24 cellular contexts compared by ENCODE assay signal in genomic region chr5:95899848-95900247, GRCh38.
A peak's percentile ranks its signal among the peaks of the same experiment; 100 is the strongest.
DNase-seq lines count a peak whose midpoint lies in the region; ATAC-seq, FAIRE-seq and TF ChIP-seq lines count a peak whose summit lies in the region.
"Had no signal": no experiment of that assay in that cellular context is flagged by ENCODE, and none has a peak within 500 bp of the region (broad histone marks: within the 10 kb centered on the region; RNA-seq: fewer than 3 reads in every experiment).

No MANE protein-coding gene starts in this region.

- no peak overlapping the region for H3K4me2 ChIP-seq in K562 (ENCODE audit: insufficient read depth, low read length)
- H3K4me2 ChIP-seq: BLaER1 had no signal

- FAIRE-seq in K562 (lab: Jason Lieb, UNC) (peak; percentile 35), frontal cortex (lab: Jason Lieb, UNC) (no peak)

- POLR2A ChIA-PET in MCF 10A (lab: Yijun Ruan, JAX) = interaction anchor here (0.9 to 3.5 kb wide), 2 partner anchors 59 to 437 kb away, joined by 3 to 14 read pairs; no protein-coding TSS in a partner anchor
- POLR2A ChIA-PET in K562 (lab: Yijun Ruan, JAX) = interaction anchor here (1.4 kb wide), 2 partner anchors 9 to 36 kb away, joined by 3 to 4 read pairs; no protein-coding TSS in a partner anchor

- no peak for TF ChIP-seq EP300 in K562 (IDR thresholded peaks at IDR 0.05; ENCODE audit: low read length)

- no peaks in the 10 kb centered on the region for H3K4me1 ChIP-seq in breast epithelium
- H3K4me1 ChIP-seq in K562 (replicated peaks in 1 of 2; ENCODE audit: control insufficient read depth in 2 of 2, insufficient read depth in 2 of 2, low read length in 2 of 2) = no peaks in the 10 kb centered on the region; a peak in 1 of 5 replicates
- H3K4me1 ChIP-seq: BLaER1, vagina had no signal

- H2AFZ ChIP-seq in K562 (ENCODE audit: low read depth, low read length) = no peak overlapping the region

- WGBS in K562 (ENCODE audit: insufficient coverage, low coverage, missing lambda C conversion rate) = 68% methylated on average over 2 of the region's 3 CpGs

- H3K27me3 ChIP-seq in breast epithelium = no peaks in the 10 kb centered on the region
- no peaks in the 10 kb centered on the region for H3K27me3 ChIP-seq in K562 (ENCODE audit: control insufficient read depth in 2 of 2, insufficient read depth in 2 of 2, low read length in 2 of 2)
- H3K27me3 ChIP-seq: ascending aorta, BLaER1, foreskin keratinocyte, vagina had no signal

- in situ Hi-C loops in K562 (cut with MboI) = no loop called here

- no peaks in the 10 kb centered on the region for H4K20me1 ChIP-seq in K562 (replicated peaks; ENCODE audit: control insufficient read depth, insufficient read depth, low read length)
- H4K20me1 ChIP-seq: BLaER1 had no signal

- H3K36me3 ChIP-seq in breast epithelium (no peaks in the 10 kb centered on the region), K562 (ENCODE audit: control insufficient read depth, insufficient read depth, low read length) (peaks cover 19% of the 10 kb centered on the region)
- H3K36me3 ChIP-seq: BLaER1 had no signal

- H3K4me3 ChIP-seq in breast epithelium = no peak overlapping the region
- no peak overlapping the region for H3K4me3 ChIP-seq in K562
- H3K4me3 ChIP-seq: ascending aorta, BLaER1, lower lobe of right lung, vagina had no signal

- no peak overlapping the region for H3K9ac ChIP-seq in K562 (ENCODE audit: insufficient read depth in 1 of 2, low read depth in 2 of 2, low read length in 2 of 2)
- H3K9ac ChIP-seq: BLaER1 had no signal

- CTCF ChIA-PET in MCF 10A (lab: Yijun Ruan, JAX) = interaction anchor here (0.7 to 1.1 kb wide), 3 partner anchors 54 to 347 kb away, joined by 3 to 4 read pairs (median 3); no protein-coding TSS in a partner anchor
- CTCF ChIA-PET in K562 (lab: Yijun Ruan, JAX; ENCODE audit: low intra/inter-chr PET ratio) = no interaction called here

- no peaks in the 10 kb centered on the region for H3K27me3 Mint-ChIP-seq in MCF 10A (ENCODE audit: insufficient read depth, unreplicated experiment)
- H3K27me3 Mint-ChIP-seq: activated B cell treated with CpG ODN at 0.5 μM for 24 hours had no signal

- TF ChIP-seq CTCF in MCF 10A (IDR thresholded peaks at IDR 0.05; ENCODE audit: unreplicated experiment) = no peak
- TF ChIP-seq CTCF in breast epithelium (IDR thresholded peaks at IDR 0.05) = no peak
- TF ChIP-seq CTCF in K562 (IDR thresholded peaks at IDR 0.05 in 2 of 3, conservative IDR thresholded peaks at IDR 0.05 in 1 of 3; ENCODE audit: insufficient read depth in 2 of 3, low read depth in 1 of 3, low read length in 3 of 3) = no peak

- no peak for TF ChIP-seq POLR2A in breast epithelium (IDR thresholded peaks at IDR 0.05)
- no peak for TF ChIP-seq POLR2A in K562 (conservative IDR thresholded peaks at IDR 0.05)

- no peak for TF ChIP-seq RAD21 in K562 (CRISPR knock-in tag; conservative IDR thresholded peaks at IDR 0.05 in 1 of 2, IDR thresholded peaks at IDR 0.05 in 1 of 2)

- peak overlapping the region; percentile 59 for H3K27ac Mint-ChIP-seq in MCF 10A (ENCODE audit: low read depth, unreplicated experiment)
- H3K27ac Mint-ChIP-seq: activated B cell treated with CpG ODN at 0.5 μM for 24 hours; activated T-helper 2 cell treated with anti-CD3 and anti-CD28 coated beads, Interferon-gamma antibody, Interleukin-2, Interleukin-4, amounts not matched to agents 10 μg/mL and 5 μg/mL and 100 μg/mL, durations not matched to agents 14 hours and 24 hours and 36 hours had no signal

- BruUV-seq in MCF 10A (replicated peaks; lab: Mats Ljungman, UMichigan) (no TSS peak), K562 (replicated peaks; lab: Mats Ljungman, UMichigan) (no TSS peak)

- H3K27ac ChIP-seq in breast epithelium (no peak overlapping the region), K562 (ENCODE audit: extremely low read depth, low read depth, low read length) (no peak overlapping the region), temporal lobe (ENCODE audit: low read depth, low read length) (peak overlapping the region; percentile 73)
- H3K27ac ChIP-seq: BLaER1, foreskin keratinocyte, lower lobe of right lung, vagina had no signal

- H3K36me3 Mint-ChIP-seq in MCF 10A (ENCODE audit: insufficient read depth, unreplicated experiment) = peaks cover 94% of the 10 kb centered on the region

- no peaks in the 10 kb centered on the region for H3K79me2 ChIP-seq in K562 (ENCODE audit: control insufficient read depth, insufficient read depth, low read length)

- ATAC-seq in K562 (peak; percentile 37; the same call in 1 of the 3 replicates), left ventricle myocardium superior (peak; percentile 68)
- ATAC-seq: activated naive CD4-positive, alpha-beta T cell treated with anti-CD3 and anti-CD28 coated beads, Interleukin-2, amount 50 U/mL, for 72 hours; foreskin keratinocyte had no signal

- H3K4me1 Mint-ChIP-seq in MCF 10A (ENCODE audit: insufficient read depth, unreplicated experiment) = peaks cover 26% of the 10 kb centered on the region
- H3K4me1 Mint-ChIP-seq: activated B cell treated with CpG ODN at 0.5 μM for 24 hours had no signal

- intact Hi-C loops in MCF 10A (cut with micrococcal nuclease) = loop anchor here (10.0 kb wide), 1 partner anchor 55 kb away; no protein-coding TSS in a partner anchor
- intact Hi-C loops in breast epithelium (cut with DNase I; ENCODE audit: low total_unique reads) = no loop called here
- intact Hi-C loops in K562 (cut with micrococcal nuclease) = no loop called here
- intact Hi-C loops in left ventricle myocardium superior (cut with micrococcal nuclease) = loop anchor here (10.0 kb wide), 1 partner anchor 55 kb away; no protein-coding TSS in a partner anchor

- H3K9me3 ChIP-seq in breast epithelium (no peaks in the 10 kb centered on the region), K562 (replicated peaks; ENCODE audit: control insufficient read depth, insufficient read depth, low read depth, low read length) (no peaks in the 10 kb centered on the region)
- H3K9me3 ChIP-seq: ascending aorta, BLaER1, lower lobe of right lung, vagina had no signal

- H3K9me1 ChIP-seq in K562 (ENCODE audit: control insufficient read depth, insufficient read depth, low read length) = no peaks in the 10 kb centered on the region

- H3K4me3 Mint-ChIP-seq in MCF 10A (ENCODE audit: unreplicated experiment) = no peak overlapping the region
- H3K4me3 Mint-ChIP-seq: activated B cell treated with CpG ODN at 0.5 μM for 24 hours, neural crest cell had no signal

- H3K9me3 Mint-ChIP-seq in MCF 10A (ENCODE audit: unreplicated experiment) = peaks cover 7% of the 10 kb centered on the region
- H3K9me3 Mint-ChIP-seq: activated B cell treated with CpG ODN at 0.5 μM for 24 hours; activated naive CD4-positive, alpha-beta T cell treated with anti-CD3 and anti-CD28 coated beads, Interleukin-2, amount 50 U/mL, for 72 hours; activated T-helper 2 cell treated with anti-CD3 and anti-CD28 coated beads, Interferon-gamma antibody, Interleukin-2, Interleukin-4, amounts not matched to agents 10 μg/mL and 5 μg/mL and 100 μg/mL, durations not matched to agents 14 hours and 24 hours and 36 hours had no signal

- DNase-seq in MCF 10A (ENCODE audit: unreplicated experiment) (no peak), breast epithelium (ENCODE audit: low spot score in 2 of 2) (no peak), K562 (ENCODE audit: extremely low read depth in 1 of 4, low spot score in 3 of 4) (no peak), left ventricle myocardium superior (no peak), NCI-H345 (lab: John Stamatoyannopoulos, UW) (no peak), DMS79 (lab: John Stamatoyannopoulos, UW) (no peak), frontal cortex (ENCODE audit: low spot score in 2 of 2) (no peak)
- DNase-seq: activated B cell treated with CpG ODN at 0.5 μM for 24 hours; activated CD4-positive, alpha-beta T cell treated with anti-CD3 and anti-CD28 coated beads, Interleukin-2, amount 50 U/mL, for 48 hours; activated CD8-positive, alpha-beta memory T cell treated with anti-CD3 and anti-CD28 coated beads, Interleukin-2, amount 50 U/mL, for 4 hours; Calu3; effector CD4-positive, alpha-beta T cell; foreskin keratinocyte; islet precursor cell; lower lobe of right lung; NCI-H2029; SW 1271 had no signal

TF ChIP-seq in K562, 482 proteins besides CTCF, POLR2A, EP300 and RAD21 (continues in another document):
- TF ChIP-seq ZBTB17 (CRISPR knock-in tag; IDR thresholded peaks at IDR 0.05) = no peak
- no peak for TF ChIP-seq GATAD2B (IDR thresholded peaks at IDR 0.05; ENCODE audit: borderline replicate concordance)
- no peak for TF ChIP-seq JUNB (CRISPR knock-in tag; conservative IDR thresholded peaks at IDR 0.05)
- TF ChIP-seq ELF1 (tag; IDR thresholded peaks at IDR 0.05) = no peak
- TF ChIP-seq POLR2H (tag; IDR thresholded peaks at IDR 0.05; ENCODE audit: low read depth) = no peak
- TF ChIP-seq PHTF2 (CRISPR knock-in tag; IDR thresholded peaks at IDR 0.05) = no peak
- no peak for TF ChIP-seq PHF21A (IDR thresholded peaks at IDR 0.05; ENCODE audit: borderline replicate concordance, low read depth)
- TF ChIP-seq SMC3 (conservative IDR thresholded peaks at IDR 0.05; ENCODE audit: insufficient read depth, low read depth, low read length) = no peak
- no peak for TF ChIP-seq NFYB (IDR thresholded peaks at IDR 0.05; ENCODE audit: extremely low read depth, insufficient read length)
- TF ChIP-seq RNF2 (IDR thresholded peaks at IDR 0.05) = no peak
- no peak for TF ChIP-seq XRCC5 (IDR thresholded peaks at IDR 0.05; ENCODE audit: low read depth, low read length)
- TF ChIP-seq ZBTB12 (CRISPR knock-in tag; IDR thresholded peaks at IDR 0.05) = no peak
- TF ChIP-seq IFI16 (CRISPR knock-in tag; IDR thresholded peaks at IDR 0.05) = no peak
- no peak for TF ChIP-seq U2AF2 (optimal IDR thresholded peaks at IDR 0.05; ENCODE audit: low read depth, low read length)
- TF ChIP-seq CREB1 (IDR thresholded peaks at IDR 0.05) = no peak
- no peak for TF ChIP-seq CREB1 (CRISPR knock-in tag; IDR thresholded peaks at IDR 0.05)
- no peak for TF ChIP-seq ZNF282 (CRISPR knock-in tag; IDR thresholded peaks at IDR 0.05)
- no peak for TF ChIP-seq TFAM (CRISPR knock-in tag; conservative IDR thresholded peaks at IDR 0.05)
- no peak for TF ChIP-seq DIDO1 (tag; IDR thresholded peaks at IDR 0.05; ENCODE audit: low read depth)

Comparison
In these comparisons a context has a peak if more than half of its experiments do, and no peak if none do; other contexts are left out.
1. intact Hi-C loops: an anchor here in MCF 10A (10.0 kb wide) and left ventricle myocardium superior (10.0 kb wide); none called in breast epithelium and K562.